Comparison of ENCODE assay signal across 8 cellular contexts in genomic region chr5:110738812-110739651, GRCh38. TPM values are rescaled to one million over a fixed set of nuclear protein-coding genes. Genes with fewer than 3 reads are reported as not detected.
DNase-seq lines count a peak whose midpoint lies in the region; ATAC-seq and TF ChIP-seq lines count a peak whose summit lies in the region.

Gene SLC25A46, plus strand, starts transcription at chr5:110739007. Its CDS starts 113 bp downstream, at chr5:110739120.

- no peaks in the 10 kb centered on the region for H3K27me3 ChIP-seq in lower lobe of right lung (ENCODE audit: low read depth)

- H3K9me3 Mint-ChIP-seq in activated CD8-positive, alpha-beta T cell treated with anti-CD3 and anti-CD28 coated beads, Interleukin-2, amount 10 ng/mL, durations not matched to agents 7 days and 5 days (ENCODE audit: insufficient read depth): no peaks in the 10 kb centered on the region

- POLR2A ChIA-PET in activated CD8-positive, alpha-beta T cell treated with anti-CD3 and anti-CD28 coated beads, Interleukin-2, amount 10 ng/mL, durations not matched to agents 7 days and 5 days (lab: Charles Lee): interaction anchor here (0.6 to 3.7 kb wide), 7 partner anchors 10 to 1422 kb away, joined by 3 to 47 read pairs (median 3); partner anchors contain the start of gene TMEM232

- H3K27ac Mint-ChIP-seq in activated CD8-positive, alpha-beta T cell treated with anti-CD3 and anti-CD28 coated beads, Interleukin-2, amount 10 ng/mL, durations not matched to agents 7 days and 5 days: peak within 1 kb of the TSS; percentile 94

- CTCF ChIA-PET in activated CD8-positive, alpha-beta T cell treated with anti-CD3 and anti-CD28 coated beads, Interleukin-2, amount 10 ng/mL, durations not matched to agents 7 days and 5 days (lab: Charles Lee): interaction anchor here (0.9 to 2.8 kb wide), 3 partner anchors 13 to 793 kb away, joined by 3 to 13 read pairs (median 3); no protein-coding TSS in a partner anchor

- H3K27ac ChIP-seq in lower lobe of right lung: peak within 1 kb of the TSS; percentile 92

- H3K9me3 ChIP-seq in lower lobe of right lung: no peaks in the 10 kb centered on the region

- H3K36me3 ChIP-seq in lower lobe of right lung: no peaks in the 10 kb centered on the region

- H3K27me3 Mint-ChIP-seq in activated CD8-positive, alpha-beta T cell treated with anti-CD3 and anti-CD28 coated beads, Interleukin-2, amount 10 ng/mL, durations not matched to agents 7 days and 5 days (ENCODE audit: low read depth): peaks cover 15% of the 10 kb centered on the region

- peaks cover 11% of the 10 kb centered on the region for H3K36me3 Mint-ChIP-seq in activated CD8-positive, alpha-beta T cell treated with anti-CD3 and anti-CD28 coated beads, Interleukin-2, amount 10 ng/mL, durations not matched to agents 7 days and 5 days (ENCODE audit: low read depth)

- intact Hi-C loops in lower lobe of right lung (cut with DNase I): no loop called here

- peak within 1 kb of the TSS; percentile 82 for H3K4me3 ChIP-seq in lower lobe of right lung

- peak within 1 kb of the TSS; percentile 90 for H3K4me3 Mint-ChIP-seq in activated CD8-positive, alpha-beta T cell treated with anti-CD3 and anti-CD28 coated beads, Interleukin-2, amount 10 ng/mL, durations not matched to agents 7 days and 5 days

- no peak for TF ChIP-seq CTCF in lower lobe of right lung (IDR thresholded peaks at IDR 0.05)

- DNase-seq in CD1c-positive myeloid dendritic cell (ENCODE audit: extremely low spot score) (peak; percentile 95), NCI-H82 treated with DMSO at 0.1 percent for 48 hours (lab: John Stamatoyannopoulos, UW; ENCODE audit: unreplicated experiment) (peak; percentile 66), lower lobe of right lung (peak; percentile 91)
- DNase-seq in activated CD8-positive, alpha-beta T cell treated with anti-CD3 and anti-CD28 coated beads, Interleukin-2, amount 10 ng/mL, durations not matched to agents 7 days and 5 days: peak; percentile 93
- peak; percentile 86 for DNase-seq in effector CD4-positive, alpha-beta T cell
- DNase-seq in stimulated activated CD4-positive, alpha-beta T cell treated with anti-CD3 and anti-CD28 coated beads, TNF-alpha, amount 100 ng/mL, for 4 hours (ENCODE audit: low read depth in 3 of 3): peak; percentile 70 to 76 (median 70)

- H3K4me1 Mint-ChIP-seq in activated CD8-positive, alpha-beta T cell treated with anti-CD3 and anti-CD28 coated beads, Interleukin-2, amount 10 ng/mL, durations not matched to agents 7 days and 5 days (ENCODE audit: low read depth): peaks cover 28% of the 10 kb centered on the region

- H3K4me1 ChIP-seq in lower lobe of right lung: peaks cover 19% of the 10 kb centered on the region

- ATAC-seq in GM19397 (IDR thresholded peaks at IDR 0.05; ENCODE audit: unreplicated experiment): peak; percentile 97
- peak; percentile 97 for ATAC-seq in HG03571 (IDR thresholded peaks at IDR 0.05; ENCODE audit: unreplicated experiment)
- ATAC-seq in activated CD8-positive, alpha-beta T cell treated with anti-CD3 and anti-CD28 coated beads, Interleukin-2, amount 10 ng/mL, durations not matched to agents 7 days and 5 days: peak; percentile 85
- ATAC-seq in lower lobe of right lung: peak; percentile 97 to 99

RNA-seq across cellular contexts. Expression of gene SLC25A46, which starts in this region (rescaled TPM):
- total RNA-seq in activated CD8-positive, alpha-beta T cell treated with anti-CD3 and anti-CD28 coated beads, Interleukin-2, amount 10 ng/mL, durations not matched to agents 7 days and 5 days: 10 to 100 TPM; 41.1 to 47.3 TPM
- total RNA-seq in lower lobe of right lung: 37.9 TPM

Comparison
In these comparisons a context has a peak if more than half of its experiments do, and no peak if none do; other contexts are left out.
1. Peak in every context shown above with its lines: DNase-seq, ATAC-seq, H3K4me3 ChIP-seq and H3K27ac ChIP-seq.